ENCODE assay signal across 28 cellular contexts in the genomic region with DNA sequence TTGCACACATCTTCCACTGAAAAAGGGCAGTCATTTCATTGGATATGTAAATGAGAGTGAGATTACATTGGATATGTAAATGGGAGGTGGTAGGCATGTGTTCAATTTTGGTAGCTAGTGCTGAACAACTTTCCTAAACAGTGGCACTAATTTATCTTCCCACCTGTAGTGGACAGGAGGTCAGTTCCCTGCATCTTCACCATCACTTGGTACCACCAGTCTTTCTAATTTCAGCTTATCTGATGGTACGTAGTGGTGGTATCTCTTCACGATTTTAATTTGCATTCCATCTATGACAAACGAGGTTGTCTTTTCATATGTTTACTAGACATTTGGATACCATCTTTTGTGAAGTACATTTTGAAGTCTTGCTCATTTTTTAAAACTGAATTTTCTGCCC.
"Had no signal": no experiment of that assay in that cellular context is flagged by ENCODE, and none has a peak within 500 bp of the region (broad histone marks: within the 10 kb centered on the region; RNA-seq: fewer than 3 reads in every experiment).

No MANE protein-coding gene starts in this region.

- FAIRE-seq: small intestine, urothelium cell line had no signal

- H3K4me3 Mint-ChIP-seq: nephron; neural progenitor cell; stimulated activated effector memory CD8-positive, alpha-beta T cell treated with anti-CD3 and anti-CD28 coated beads, Interleukin-12 subunit alpha, Interleukin-12 subunit beta, amount 100 ng/mL, for 72 hours; stimulated activated naive B cell treated with anti-CD40 and anti-IgM and Interleukin-4, amounts not matched to agents 10 μg/mL and 1 μg/mL and 100 μg/mL, for 72 hours; stimulated activated naive CD8-positive, alpha-beta T cell treated with anti-CD3 and anti-CD28 coated beads, Interleukin-15, Interleukin-2, amounts not matched to agents 100 ng/mL and 50 ng/mL, for 24 hours had no signal

- H3K27ac ChIP-seq: neural progenitor cell, ovary, parathyroid adenoma, psoas muscle, right lobe of liver, sigmoid colon, stomach, thoracic aorta, thyroid gland, tibial nerve, upper lobe of left lung, vagina had no signal

- ATAC-seq: psoas muscle; right cardiac atrium; right lobe of liver; stimulated activated effector memory CD8-positive, alpha-beta T cell treated with anti-CD3 and anti-CD28 coated beads, Interleukin-12 subunit alpha, Interleukin-12 subunit beta, amount 100 ng/mL, for 72 hours; stimulated activated naive B cell treated with anti-CD40 and anti-IgM and Interleukin-4, amounts not matched to agents 10 μg/mL and 1 μg/mL and 100 μg/mL, for 72 hours had no signal

- H3K36me3 ChIP-seq: neural progenitor cell, ovary, right lobe of liver, sigmoid colon, stomach, thoracic aorta, thyroid gland, tibial nerve, upper lobe of left lung, vagina had no signal

- H3K4me1 Mint-ChIP-seq: nephron had no signal

- H3K79me2 ChIP-seq: parathyroid adenoma had no signal

- H3K9ac ChIP-seq: neural progenitor cell, parathyroid adenoma had no signal

- H3K27me3 Mint-ChIP-seq: progenitor cell of endocrine pancreas; stimulated activated naive CD8-positive, alpha-beta T cell treated with anti-CD3 and anti-CD28 coated beads, Interleukin-15, Interleukin-2, amounts not matched to agents 100 ng/mL and 50 ng/mL, for 24 hours had no signal

- H3K4me1 ChIP-seq: neural progenitor cell, parathyroid adenoma, psoas muscle, sigmoid colon, thyroid gland, tibial nerve, vagina had no signal

- H3K9me3 ChIP-seq: ovary, right lobe of liver, sigmoid colon, stomach, thoracic aorta, thyroid gland, tibial nerve, upper lobe of left lung, vagina had no signal

- H3K4me2 ChIP-seq: neural progenitor cell had no signal

- H3K4me3 ChIP-seq: neural progenitor cell, ovary, psoas muscle, right lobe of liver, sigmoid colon, stomach, thoracic aorta, thyroid gland, tibial nerve, upper lobe of left lung, vagina had no signal

- H3K27me3 ChIP-seq: neural progenitor cell, ovary, right lobe of liver, sigmoid colon, stomach, thyroid gland, tibial nerve, upper lobe of left lung, vagina had no signal

- DNase-seq: occipital lobe; ovary; posterior cingulate gyrus; psoas muscle; right cardiac atrium; right lobe of liver; sigmoid colon; small intestine; stimulated activated CD4-positive, alpha-beta T cell treated with anti-CD3 and anti-CD28 coated beads, Interleukin-15, amount 100 ng/mL, for 24 hours; stimulated activated CD4-positive, alpha-beta T cell treated with anti-CD3 and anti-CD28 coated beads, Interleukin-2, amount 100 ng/mL, for 24 hours; stimulated activated CD4-positive, alpha-beta T cell treated with anti-CD3 and anti-CD28 coated beads, Interleukin-2, amount 100 ng/mL, for 48 hours; stimulated activated CD4-positive, alpha-beta T cell treated with anti-CD3 and anti-CD28 coated beads, Interleukin-4, amount 100 ng/mL, for 24 hours; stimulated activated naive B cell treated with anti-CD40 and anti-IgM and Interleukin-4, amounts not matched to agents 10 μg/mL and 1 μg/mL and 100 μg/mL, for 72 hours; stimulated activated naive CD4-positive, alpha-beta T cell treated with Interleukin-2 at 50 U/mL for 16 hours; stomach; thyroid gland; trophoblast cell; upper lobe of left lung had no signal

- H2AFZ ChIP-seq: neural progenitor cell, parathyroid adenoma had no signal

- H3K27ac Mint-ChIP-seq: nephron; neural progenitor cell; progenitor cell of endocrine pancreas; stimulated activated effector memory CD8-positive, alpha-beta T cell treated with anti-CD3 and anti-CD28 coated beads, Interleukin-12 subunit alpha, Interleukin-12 subunit beta, amount 100 ng/mL, for 72 hours; stimulated activated naive B cell treated with anti-CD40 and anti-IgM and Interleukin-4, amounts not matched to agents 10 μg/mL and 1 μg/mL and 100 μg/mL, for 72 hours; stimulated activated naive CD8-positive, alpha-beta T cell treated with anti-CD3 and anti-CD28 coated beads, Interleukin-15, Interleukin-2, amounts not matched to agents 100 ng/mL and 50 ng/mL, for 24 hours had no signal
